19 cellular contexts compared by ENCODE assay signal in genomic region chr10:878333-878753, GRCh38. TPM values are rescaled to one million over a fixed set of nuclear protein-coding genes. Genes with fewer than 3 reads are reported as not detected.
DNase-seq lines count a peak whose midpoint lies in the region; ATAC-seq and TF ChIP-seq lines count a peak whose summit lies in the region.
"Had no signal": no experiment of that assay in that cellular context is flagged by ENCODE, and none has a peak within 500 bp of the region (broad histone marks: within the 10 kb centered on the region; RNA-seq: fewer than 3 reads in every experiment).

No MANE protein-coding gene starts in this region.

- H3K4me1 Mint-ChIP-seq in HFFc6 (ENCODE audit: low read depth) (peaks cover 14% of the 10 kb centered on the region), endothelial cell (ENCODE audit: unreplicated experiment) (peaks cover 7% of the 10 kb centered on the region)

- no peak for DNase-seq in HFFc6
- DNase-seq in endothelial cell (ENCODE audit: low spot score) = no peak
- DNase-seq in lower lobe of right lung = no peak
- peak; percentile 34 for DNase-seq in superior temporal gyrus (ENCODE audit: extremely low spot score)
- no peak for DNase-seq in tibial nerve (ENCODE audit: low spot score in 2 of 2)
- DNase-seq in stimulated activated naive CD8-positive, alpha-beta T cell treated with anti-CD3 and anti-CD28 coated beads, Interleukin-15, Interleukin-2, amounts not matched to agents 100 U/mL and 50 U/mL, for 24 hours = no peak
- DNase-seq: activated CD4-positive, alpha-beta T cell treated with anti-CD3 and anti-CD28 coated beads for 4 hours; activated CD8-positive, alpha-beta memory T cell treated with anti-CD3 and anti-CD28 coated beads, Interleukin-2, amount 50 U/mL, for 48 hours; CD4-positive, CD25-positive, alpha-beta regulatory T cell; DND-41; esophagus squamous epithelium; MV-4-11; natural killer cell; NCI-H2081 treated with DMSO at 0.1 percent for 48 hours; T-helper 9 cell had no signal

- H3K9me3 ChIP-seq in lower lobe of right lung (no peaks in the 10 kb centered on the region), tibial nerve (no peaks in the 10 kb centered on the region)
- H3K9me3 ChIP-seq: esophagus squamous epithelium, SJSA1, thoracic aorta had no signal

- peaks cover 19% of the 10 kb centered on the region for H3K4me1 ChIP-seq in lower lobe of right lung
- peaks cover 0 to 3% (median 0%) of the 10 kb centered on the region in 4 donors for H3K4me1 ChIP-seq in tibial nerve
- H3K4me1 ChIP-seq: SJSA1 had no signal

- H3K27ac Mint-ChIP-seq in HFFc6 = 0 out of 2 replicates have a peak overlapping the region, but pooled peaks have one; percentile 21
- H3K27ac Mint-ChIP-seq in endothelial cell (ENCODE audit: unreplicated experiment) = peak overlapping the region; percentile 19
- H3K27ac Mint-ChIP-seq: dendritic cell treated with granulocyte-macrophage colony-stimulating factor and Interleukin-4, amounts not matched to agents 40 ng/mL and 50 ng/mL, for 4 days had no signal

- intact Hi-C loops in lower lobe of right lung (cut with DNase I) = no loop called here

- H3K4me3 Mint-ChIP-seq in HFFc6 (no peak overlapping the region), endothelial cell (ENCODE audit: unreplicated experiment) (no peak overlapping the region)
- H3K4me3 Mint-ChIP-seq: CD4-positive, CD25-positive, alpha-beta regulatory T cell; dendritic cell treated with granulocyte-macrophage colony-stimulating factor and Interleukin-4, amounts not matched to agents 40 ng/mL and 50 ng/mL, for 4 days; natural killer cell had no signal

- peak in 1 of 2 donors; percentile 32 for TF ChIP-seq EP300 in tibial nerve (IDR thresholded peaks at IDR 0.05)

- ATAC-seq in lower lobe of right lung (peak; percentile 40 to 71), GM19463 (IDR thresholded peaks at IDR 0.05; ENCODE audit: unreplicated experiment) (no peak)
- ATAC-seq in stimulated activated naive CD8-positive, alpha-beta T cell treated with anti-CD3 and anti-CD28 coated beads, Interleukin-15, Interleukin-2, amounts not matched to agents 100 U/mL and 50 U/mL, for 24 hours = no peak

- peak overlapping the region; percentile 44 for H3K27ac ChIP-seq in lower lobe of right lung
- no peak overlapping the region for H3K27ac ChIP-seq in tibial nerve
- H3K27ac ChIP-seq: SJSA1 had no signal

- H3K27me3 ChIP-seq in lower lobe of right lung (ENCODE audit: low read depth) (no peaks in the 10 kb centered on the region), tibial nerve (no peaks in the 10 kb centered on the region)
- H3K27me3 ChIP-seq: esophagus squamous epithelium, SJSA1 had no signal

- H3K4me3 ChIP-seq in lower lobe of right lung (no peak overlapping the region), tibial nerve (no peak overlapping the region)
- H3K4me3 ChIP-seq: esophagus squamous epithelium, SJSA1, thoracic aorta had no signal

- H3K36me3 ChIP-seq in lower lobe of right lung (peaks cover 63% of the 10 kb centered on the region), tibial nerve (peaks cover 2 to 72% (median 5%) of the 10 kb centered on the region in 3 donors)

- H3K27me3 Mint-ChIP-seq in HFFc6 (ENCODE audit: insufficient read depth) = no peaks in the 10 kb centered on the region
- H3K27me3 Mint-ChIP-seq in endothelial cell (ENCODE audit: unreplicated experiment) = no peaks in the 10 kb centered on the region
- H3K27me3 Mint-ChIP-seq: CD4-positive, CD25-positive, alpha-beta regulatory T cell; dendritic cell treated with granulocyte-macrophage colony-stimulating factor and Interleukin-4, amounts not matched to agents 40 ng/mL and 50 ng/mL, for 4 days had no signal

- H3K36me3 Mint-ChIP-seq in HFFc6 (ENCODE audit: low read depth) (peaks cover 42% of the 10 kb centered on the region), endothelial cell (ENCODE audit: low read depth, unreplicated experiment) (peaks cover 40% of the 10 kb centered on the region)

- TF ChIP-seq POLR2A in tibial nerve (IDR thresholded peaks at IDR 0.05) = no peak

- 85% methylated on average over 9 of the region's 9 CpGs for WGBS in tibial nerve, 2 donors

- no peaks in the 10 kb centered on the region for H3K9me3 Mint-ChIP-seq in HFFc6
- no peaks in the 10 kb centered on the region for H3K9me3 Mint-ChIP-seq in endothelial cell (ENCODE audit: unreplicated experiment)
- H3K9me3 Mint-ChIP-seq: dendritic cell treated with granulocyte-macrophage colony-stimulating factor and Interleukin-4, amounts not matched to agents 40 ng/mL and 50 ng/mL, for 4 days; natural killer cell had no signal

- TF ChIP-seq CTCF in HFFc6 (IDR thresholded peaks at IDR 0.05) (no peak), endothelial cell (IDR thresholded peaks at IDR 0.05; ENCODE audit: unreplicated experiment) (no peak), lower lobe of right lung (IDR thresholded peaks at IDR 0.05) (no peak), tibial nerve (IDR thresholded peaks at IDR 0.05) (no peak)

RNA-seq across cellular contexts. Expression of gene LARP4B, which starts 53.2 kb away (rescaled TPM):
- 10 to 100 TPM; 81.5 to 88.1 (median 83.5) TPM for total RNA-seq in HFFc6 (2021; fragmentation: NEBNext Ultra II Directional; extraction: Animal tissue kit (Norgen Biotek cat#: 25700))
- total RNA-seq in endothelial cell (ENCODE audit: unreplicated experiment) = 91.8 TPM
- total RNA-seq in lower lobe of right lung = 114 TPM
- 10 to 100 TPM; 50.2 to 64.7 (median 58.6) TPM for total RNA-seq in tibial nerve

Comparison
In these comparisons a context has a peak if more than half of its experiments do, and no peak if none do; other contexts are left out.
1. ATAC-seq: peak in lower lobe of right lung (2 of 2); none in GM19463 (single experiment) and stimulated activated naive CD8-positive, alpha-beta T cell treated with anti-CD3 and anti-CD28 coated beads, Interleukin-15, Interleukin-2, amounts not matched to agents 100 U/mL and 50 U/mL, for 24 hours (single experiment).